ENCODE assay signal across 34 cellular contexts in the genomic region with DNA sequence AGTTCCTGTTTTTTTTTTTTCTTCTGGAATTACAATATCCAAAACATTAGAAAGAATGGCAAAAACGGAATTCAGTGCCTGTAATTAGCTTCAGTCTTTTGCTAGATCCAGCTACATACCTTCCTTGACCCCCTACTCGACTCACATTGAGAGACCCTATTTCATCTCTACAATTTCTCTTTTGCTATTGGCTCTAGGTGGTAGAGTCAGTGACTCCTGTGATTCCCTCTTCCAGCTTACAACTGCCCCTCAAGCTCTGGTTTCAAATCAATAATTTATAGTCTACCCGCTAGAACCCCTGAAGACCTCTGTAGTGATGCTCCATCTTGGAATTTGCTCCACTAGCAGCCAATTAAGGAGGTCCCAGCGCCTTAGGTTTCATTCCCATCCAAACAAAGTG.
"Had no signal": no experiment of that assay in that cellular context is flagged by ENCODE, and none has a peak within 500 bp of the region (broad histone marks: within the 10 kb centered on the region; RNA-seq: fewer than 3 reads in every experiment).

No MANE protein-coding gene starts in this region.

- H3K9me3 ChIP-seq: ascending aorta had no signal

- H3K36me3 Mint-ChIP-seq: activated CD8-positive, alpha-beta memory T cell treated with anti-CD3 and anti-CD28 coated beads, Interleukin-2, amount 10 ng/mL, durations not matched to agents 7 days and 5 days; activated naive CD4-positive, alpha-beta T cell treated with anti-CD3 and anti-CD28 coated beads, Interleukin-2, amount 10 ng/mL, durations not matched to agents 7 days and 5 days; activated naive CD4-positive, alpha-beta T cell treated with anti-CD3 and anti-CD28 coated beads, Interleukin-2, amount 50 U/mL, for 24 hours; activated naive CD8-positive, alpha-beta T cell treated with anti-CD3 and anti-CD28 coated beads, Interleukin-2, amount 10 ng/mL, durations not matched to agents 7 days and 5 days; brain; T-cell had no signal

- H3K27ac ChIP-seq: ascending aorta, cardiac muscle cell, VCaP had no signal

- H3K4me1 ChIP-seq: ascending aorta had no signal

- H3K4me1 Mint-ChIP-seq: activated B cell treated with CpG ODN at 0.5 μM for 24 hours, brain had no signal

- H3K27me3 ChIP-seq: ascending aorta, cardiac muscle cell had no signal

- H3K4me3 Mint-ChIP-seq: activated B cell treated with CpG ODN at 0.5 μM for 24 hours; activated CD4-positive, alpha-beta memory T cell treated with anti-CD3 and anti-CD28 coated beads, Interleukin-2, amount 10 ng/mL, durations not matched to agents 7 days and 5 days; activated CD4-positive, alpha-beta T cell treated with anti-CD3 and anti-CD28 coated beads for 36 hours; activated CD4-positive, alpha-beta T cell treated with anti-CD3 and anti-CD28 coated beads, Interleukin-2, amount 10 ng/mL, durations not matched to agents 7 days and 5 days; activated CD8-positive, alpha-beta memory T cell treated with anti-CD3 and anti-CD28 coated beads, Interleukin-2, amount 10 ng/mL, durations not matched to agents 7 days and 5 days; activated CD8-positive, alpha-beta T cell treated with anti-CD3 and anti-CD28 coated beads, Interleukin-2, amount 10 ng/mL, durations not matched to agents 7 days and 5 days; activated naive CD4-positive, alpha-beta T cell treated with anti-CD3 and anti-CD28 coated beads, Interleukin-2, amount 10 ng/mL, durations not matched to agents 7 days and 5 days; activated naive CD4-positive, alpha-beta T cell treated with anti-CD3 and anti-CD28 coated beads, Interleukin-2, amount 50 U/mL, for 24 hours; activated naive CD8-positive, alpha-beta T cell; activated naive CD8-positive, alpha-beta T cell treated with anti-CD3 and anti-CD28 coated beads, Interleukin-2, amount 10 ng/mL, durations not matched to agents 7 days and 5 days; activated naive CD8-positive, alpha-beta T cell treated with anti-CD3 and anti-CD28 coated beads, Interleukin-2, amount 50 U/mL, for 24 hours; activated T-cell treated with anti-CD3 and anti-CD28 coated beads, Interleukin-2, amount 50 U/mL, for 24 hours; brain; central memory CD8-positive, alpha-beta T cell; T-cell; T-helper 2 cell treated with Interferon-gamma antibody and Interleukin-4, amounts not matched to agents 5 μg/mL and 100 μg/mL, for 36 hours had no signal

- DNase-seq: activated B cell treated with CpG ODN at 0.5 μM for 24 hours; activated CD4-positive, alpha-beta memory T cell treated with anti-CD3 and anti-CD28 coated beads, Interleukin-2, amount 10 ng/mL, durations not matched to agents 7 days and 5 days; activated CD4-positive, alpha-beta T cell treated with anti-CD3 and anti-CD28 coated beads for 1 hour; activated CD4-positive, alpha-beta T cell treated with anti-CD3 and anti-CD28 coated beads for 36 hours; activated CD4-positive, alpha-beta T cell treated with anti-CD3 and anti-CD28 coated beads for 48 hours; activated CD4-positive, alpha-beta T cell treated with anti-CD3 and anti-CD28 coated beads, Interleukin-2, amount 10 ng/mL, durations not matched to agents 7 days and 5 days; activated CD4-positive, alpha-beta T cell treated with anti-CD3 and anti-CD28 coated beads, Interleukin-2, amount 50 U/mL, for 48 hours; activated CD8-positive, alpha-beta memory T cell treated with anti-CD3 and anti-CD28 coated beads for 24 hours; activated CD8-positive, alpha-beta memory T cell treated with anti-CD3 and anti-CD28 coated beads, Interleukin-2, amount 10 ng/mL, durations not matched to agents 7 days and 5 days; activated CD8-positive, alpha-beta memory T cell treated with anti-CD3 and anti-CD28 coated beads, Interleukin-2, amount 50 U/mL, for 48 hours; activated CD8-positive, alpha-beta T cell treated with anti-CD3 and anti-CD28 coated beads, Interleukin-2, amount 10 ng/mL, durations not matched to agents 7 days and 5 days; activated effector memory CD4-positive, alpha-beta T cell treated with Interleukin-2 at 50 U/mL for 16 hours; activated gamma-delta T cell; activated naive CD4-positive, alpha-beta T cell treated with anti-CD3 and anti-CD28 coated beads, Interleukin-2, amount 10 ng/mL, durations not matched to agents 7 days and 5 days; activated naive CD4-positive, alpha-beta T cell treated with Interleukin-2 at 50 U/mL for 16 hours; activated naive CD8-positive, alpha-beta T cell treated with anti-CD3 and anti-CD28 coated beads, Interleukin-2, amount 10 ng/mL, durations not matched to agents 7 days and 5 days; activated naive CD8-positive, alpha-beta T cell treated with anti-CD3 and anti-CD28 coated beads, Interleukin-2, amount 50 U/mL, for 24 hours; activated T-cell treated with anti-CD3 and anti-CD28 coated beads, Interleukin-2, amount 50 U/mL, for 24 hours; activated T-cell treated with anti-CD3 and anti-CD28 coated beads, Interleukin-2, amount 50 U/mL, for 48 hours; amygdala; anterior cingulate cortex; caudate nucleus; T-cell; T-helper 2 cell; T-helper 9 cell had no signal

- H3K36me3 ChIP-seq: ascending aorta, cardiac muscle cell had no signal

- ATAC-seq: activated CD4-positive, alpha-beta T cell treated with anti-CD3 and anti-CD28 coated beads for 36 hours; activated CD8-positive, alpha-beta memory T cell treated with anti-CD3 and anti-CD28 coated beads, Interleukin-2, amount 10 ng/mL, durations not matched to agents 7 days and 5 days; activated CD8-positive, alpha-beta T cell treated with anti-CD3 and anti-CD28 coated beads, Interleukin-2, amount 10 ng/mL, durations not matched to agents 7 days and 5 days; activated naive CD8-positive, alpha-beta T cell treated with anti-CD3 and anti-CD28 coated beads, Interleukin-2, amount 50 U/mL, for 24 hours; T-cell had no signal

- H3K27ac Mint-ChIP-seq: activated B cell treated with CpG ODN at 0.5 μM for 24 hours; activated CD4-positive, alpha-beta memory T cell treated with anti-CD3 and anti-CD28 coated beads, Interleukin-2, amount 10 ng/mL, durations not matched to agents 7 days and 5 days; activated CD4-positive, alpha-beta T cell treated with anti-CD3 and anti-CD28 coated beads for 36 hours; activated CD4-positive, alpha-beta T cell treated with anti-CD3 and anti-CD28 coated beads, Interleukin-2, amount 10 ng/mL, durations not matched to agents 7 days and 5 days; activated CD8-positive, alpha-beta memory T cell treated with anti-CD3 and anti-CD28 coated beads, Interleukin-2, amount 10 ng/mL, durations not matched to agents 7 days and 5 days; activated CD8-positive, alpha-beta T cell treated with anti-CD3 and anti-CD28 coated beads, Interleukin-2, amount 10 ng/mL, durations not matched to agents 7 days and 5 days; activated naive CD4-positive, alpha-beta T cell treated with anti-CD3 and anti-CD28 coated beads, Interleukin-2, amount 10 ng/mL, durations not matched to agents 7 days and 5 days; activated naive CD4-positive, alpha-beta T cell treated with anti-CD3 and anti-CD28 coated beads, Interleukin-2, amount 50 U/mL, for 24 hours; activated naive CD8-positive, alpha-beta T cell; activated naive CD8-positive, alpha-beta T cell treated with anti-CD3 and anti-CD28 coated beads, Interleukin-2, amount 10 ng/mL, durations not matched to agents 7 days and 5 days; activated naive CD8-positive, alpha-beta T cell treated with anti-CD3 and anti-CD28 coated beads, Interleukin-2, amount 50 U/mL, for 24 hours; activated T-cell treated with anti-CD3 and anti-CD28 coated beads, Interleukin-2, amount 50 U/mL, for 24 hours; activated T-helper 2 cell treated with anti-CD3 and anti-CD28 coated beads, Interferon-gamma antibody, Interleukin-2, Interleukin-4, amounts not matched to agents 10 μg/mL and 5 μg/mL and 100 μg/mL, durations not matched to agents 14 hours and 24 hours and 36 hours; brain; T-cell; T-helper 2 cell treated with Interferon-gamma antibody and Interleukin-4, amounts not matched to agents 5 μg/mL and 100 μg/mL, for 36 hours had no signal

- H3K4me3 ChIP-seq: ascending aorta, cardiac muscle cell had no signal

- H3K27me3 Mint-ChIP-seq: activated B cell treated with CpG ODN at 0.5 μM for 24 hours; activated CD4-positive, alpha-beta memory T cell treated with anti-CD3 and anti-CD28 coated beads, Interleukin-2, amount 10 ng/mL, durations not matched to agents 7 days and 5 days; activated naive CD4-positive, alpha-beta T cell treated with anti-CD3 and anti-CD28 coated beads, Interleukin-2, amount 10 ng/mL, durations not matched to agents 7 days and 5 days had no signal
